In the genomic region with DNA sequence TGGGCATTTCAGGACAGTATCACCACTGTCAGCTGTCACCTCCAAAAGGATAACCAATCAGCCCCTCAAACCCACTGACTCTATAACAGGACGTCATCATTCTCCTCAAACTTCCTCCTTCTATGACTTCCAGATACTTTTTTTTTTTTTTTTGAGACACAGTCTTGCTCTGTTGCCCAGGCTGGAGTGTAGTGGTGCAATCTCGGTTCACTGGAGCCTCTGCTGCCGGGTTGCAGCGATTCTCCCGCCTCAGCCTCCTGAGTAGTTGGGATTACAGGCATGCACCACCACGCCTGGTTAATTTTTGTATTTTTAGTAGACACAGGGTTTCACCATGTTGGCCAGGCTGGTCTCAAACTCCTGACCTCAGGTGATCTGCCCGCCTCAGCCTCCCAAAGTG, we compare ENCODE assay signal across 3 cellular contexts. TPM values are rescaled to one million over a fixed set of nuclear protein-coding genes. Genes with fewer than 3 reads are reported as not detected.
"Had no signal": no experiment of that assay in that cellular context is flagged by ENCODE, and none has a peak within 500 bp of the region (broad histone marks: within the 10 kb centered on the region; RNA-seq: fewer than 3 reads in every experiment).

No MANE protein-coding gene starts in this region.

RNA-seq across cellular contexts. Expression of gene CPVL, which starts 3.9 kb away (rescaled TPM):
- total RNA-seq: PC-9 had no signal

RNA-seq across cellular contexts. Expression of gene CHN2, which starts 52.2 kb away (rescaled TPM):
- total RNA-seq: HT1080, M059J, PC-9 had no signal
